ENCODE assay signal across 18 cellular contexts in genomic region chr13:91567485-91568207, GRCh38.
"Had no signal": no experiment of that assay in that cellular context is flagged by ENCODE, and none has a peak within 500 bp of the region (broad histone marks: within the 10 kb centered on the region; RNA-seq: fewer than 3 reads in every experiment).

No MANE protein-coding gene starts in this region.

- H3K4me3 ChIP-seq: esophagus muscularis mucosa, gastroesophageal sphincter, lung, right atrium auricular region, smooth muscle cell had no signal

- DNase-seq: effector memory CD8-positive, alpha-beta T cell; glutamatergic neuron; immature natural killer cell; kidney; left cardiac atrium; left ventricle myocardium superior; mesendoderm; naive B cell; stimulated activated CD4-positive, alpha-beta T cell treated with anti-CD3 and anti-CD28 coated beads, Interleukin-2, amount 100 ng/mL, for 48 hours; stimulated activated naive CD4-positive, alpha-beta T cell treated with Interleukin-2 at 50 U/mL for 16 hours; trophoblast cell had no signal

- H3K36me3 ChIP-seq: esophagus muscularis mucosa, gastroesophageal sphincter, neutrophil, right atrium auricular region had no signal

- H3K27me3 ChIP-seq: neutrophil, right atrium auricular region had no signal

- ATAC-seq: effector memory CD8-positive, alpha-beta T cell; gastroesophageal sphincter; left cardiac atrium; left ventricle myocardium superior had no signal

- H3K27ac ChIP-seq: epithelial cell of prostate, esophagus muscularis mucosa, gastroesophageal sphincter, neutrophil, right atrium auricular region had no signal

- H3K4me1 ChIP-seq: esophagus muscularis mucosa, gastroesophageal sphincter, right atrium auricular region had no signal

- H3K4me2 ChIP-seq: smooth muscle cell had no signal

- H3K9me3 ChIP-seq: esophagus muscularis mucosa, gastroesophageal sphincter, neutrophil, right atrium auricular region had no signal
